ENCODE assay signal across 8 cellular contexts in the genomic region with DNA sequence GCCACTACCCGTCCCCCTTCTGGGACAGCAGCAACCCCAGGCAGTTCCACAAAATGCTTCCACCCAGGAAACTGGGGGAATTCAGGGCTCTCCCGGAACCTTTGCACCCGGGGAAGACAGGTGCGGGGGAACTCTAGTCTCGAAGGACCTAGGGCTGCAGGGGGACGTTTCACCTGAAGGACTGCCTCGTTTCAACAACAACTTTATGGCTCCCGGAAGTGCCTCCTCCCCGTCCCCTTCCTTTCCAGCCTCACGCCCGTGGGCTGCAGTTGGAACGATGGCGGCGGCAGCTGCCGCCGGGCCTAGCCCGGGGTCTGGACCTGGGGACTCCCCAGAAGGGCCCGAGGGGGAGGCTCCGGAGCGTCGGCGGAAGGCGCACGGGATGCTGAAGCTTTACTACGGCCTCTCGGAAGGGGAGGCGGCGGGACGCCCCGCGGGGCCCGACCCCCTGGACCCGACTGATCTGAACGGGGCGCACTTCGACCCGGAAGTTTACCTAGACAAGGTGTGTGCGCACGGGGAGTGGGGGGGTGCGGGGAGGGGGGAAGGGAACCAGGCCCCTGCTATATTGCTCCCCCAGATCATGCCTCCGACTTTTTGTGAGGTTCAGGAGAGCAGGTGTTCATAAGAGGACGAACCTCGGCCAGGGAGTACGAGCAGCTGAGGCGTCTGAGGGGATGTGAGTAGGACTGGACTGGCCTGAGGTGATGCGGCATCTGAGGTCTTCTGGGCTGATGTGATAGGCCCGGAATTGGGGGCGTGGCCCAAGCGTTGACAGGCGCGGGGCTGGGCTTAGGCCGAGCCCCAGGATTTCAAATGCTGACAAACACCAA. TPM values are rescaled to one million over a fixed set of nuclear protein-coding genes. Genes with fewer than 3 reads are reported as not detected.
A peak's percentile ranks its signal among the peaks of the same experiment; 100 is the strongest.
DNase-seq lines count a peak whose midpoint lies in the region; ATAC-seq and TF ChIP-seq lines count a peak whose summit lies in the region.

A gene (plus strand): TSS at position 241 of the 833 bp plus-strand sequence. CDS start 37 bp downstream, at position 278.

- peak; percentile 99 for ATAC-seq in SK-N-SH treated with all-trans-retinoic acid at 6 μM for 48 hours

- peak within 1 kb of the TSS; percentile 91 for H3K27ac ChIP-seq in suprapubic skin

- H3K27me3 ChIP-seq in suprapubic skin, result no peaks in the 10 kb centered on the region

- peak within 1 kb of the TSS; percentile 68 for H3K4me3 ChIP-seq in HFF-Myc (replicated peaks; ENCODE audit: low read depth, low read length)
- peak within 1 kb of the TSS; percentile 95 for H3K4me3 ChIP-seq in suprapubic skin

- no peak for TF ChIP-seq CTCF in HFF-Myc (IDR thresholded peaks at IDR 0.05; ENCODE audit: low read depth, low read length, missing control alignments)
- TF ChIP-seq CTCF in suprapubic skin (IDR thresholded peaks at IDR 0.05), result no peak

- peaks cover 33% of the 10 kb centered on the region for H3K4me1 ChIP-seq in suprapubic skin

- peak; percentile 44 to 45 for TF ChIP-seq POLR2A in suprapubic skin (IDR thresholded peaks at IDR 0.05)

- DNase-seq in GM03348 (ENCODE audit: low spot score) (peak; percentile 95), HFF-Myc (ENCODE audit: extremely low read depth, low read depth) (peak; percentile 71), NCI-H1048 (lab: John Stamatoyannopoulos, UW) (peak; percentile 68), glomerular endothelial cell (ENCODE audit: extremely low read depth, low read depth, low spot score) (peak; percentile 42), occipital lobe (lab: John Stamatoyannopoulos, UW) (peak; percentile 75), suprapubic skin (ENCODE audit: low spot score in 2 of 2) (peak; percentile 92)

- no peaks in the 10 kb centered on the region for H3K36me3 ChIP-seq in suprapubic skin

- no peaks in the 10 kb centered on the region for H3K36me3 Mint-ChIP-seq in activated naive CD4-positive, alpha-beta T cell treated with anti-CD3 and anti-CD28 coated beads, Interleukin-2, amount 50 U/mL, for 24 hours

- H3K27me3 Mint-ChIP-seq in activated naive CD4-positive, alpha-beta T cell treated with anti-CD3 and anti-CD28 coated beads, Interleukin-2, amount 50 U/mL, for 24 hours, result no peaks in the 10 kb centered on the region

- H3K9me3 Mint-ChIP-seq in activated naive CD4-positive, alpha-beta T cell treated with anti-CD3 and anti-CD28 coated beads, Interleukin-2, amount 50 U/mL, for 24 hours, result no peaks in the 10 kb centered on the region

- peak within 1 kb of the TSS; percentile 90 for H3K4me3 Mint-ChIP-seq in activated naive CD4-positive, alpha-beta T cell treated with anti-CD3 and anti-CD28 coated beads, Interleukin-2, amount 50 U/mL, for 24 hours

- 1% methylated on average over 29 of the region's 52 CpGs for WGBS in suprapubic skin

- peaks cover 14% of the 10 kb centered on the region for H3K4me1 Mint-ChIP-seq in activated naive CD4-positive, alpha-beta T cell treated with anti-CD3 and anti-CD28 coated beads, Interleukin-2, amount 50 U/mL, for 24 hours

- no peaks in the 10 kb centered on the region for H3K9me3 ChIP-seq in suprapubic skin

- no peak for TF ChIP-seq EP300 in suprapubic skin (IDR thresholded peaks at IDR 0.05)

- peak within 1 kb of the TSS; percentile 94 for H3K27ac Mint-ChIP-seq in activated naive CD4-positive, alpha-beta T cell treated with anti-CD3 and anti-CD28 coated beads, Interleukin-2, amount 50 U/mL, for 24 hours

TF ChIP-seq in SK-N-SH treated with all-trans-retinoic acid at 6 μM for 48 hours, 23 proteins besides CTCF, POLR2A, EP300 and RAD21:
- TF ChIP-seq ARNTL (CRISPR knock-in tag; IDR thresholded peaks at IDR 0.05; ENCODE audit: borderline replicate concordance, low read depth) (no peak), CSDC2 (CRISPR knock-in tag; IDR thresholded peaks at IDR 0.05) (peak; percentile 74; the same call in 1 of the 2 replicates), ZFP3 (CRISPR knock-in tag; IDR thresholded peaks at IDR 0.05) (peak; percentile 57), ZC3H10 (CRISPR knock-in tag; IDR thresholded peaks at IDR 0.05) (no peak), RARB (CRISPR knock-in tag; IDR thresholded peaks at IDR 0.05) (peak; percentile 81; the same call in 1 of the 2 replicates), OSR1 (CRISPR knock-in tag; IDR thresholded peaks at IDR 0.05) (no peak), ISL1 (CRISPR knock-in tag; IDR thresholded peaks at IDR 0.05) (no peak), PPARA (CRISPR knock-in tag; IDR thresholded peaks at IDR 0.05; ENCODE audit: borderline replicate concordance) (no peak), GLIS3 (CRISPR knock-in tag; IDR thresholded peaks at IDR 0.05) (0 out of 2 replicates have a peak, but pooled peaks have one; percentile 24), ESRRG (CRISPR knock-in tag; IDR thresholded peaks at IDR 0.05) (no peak)
- TF ChIP-seq, protein P1, sequence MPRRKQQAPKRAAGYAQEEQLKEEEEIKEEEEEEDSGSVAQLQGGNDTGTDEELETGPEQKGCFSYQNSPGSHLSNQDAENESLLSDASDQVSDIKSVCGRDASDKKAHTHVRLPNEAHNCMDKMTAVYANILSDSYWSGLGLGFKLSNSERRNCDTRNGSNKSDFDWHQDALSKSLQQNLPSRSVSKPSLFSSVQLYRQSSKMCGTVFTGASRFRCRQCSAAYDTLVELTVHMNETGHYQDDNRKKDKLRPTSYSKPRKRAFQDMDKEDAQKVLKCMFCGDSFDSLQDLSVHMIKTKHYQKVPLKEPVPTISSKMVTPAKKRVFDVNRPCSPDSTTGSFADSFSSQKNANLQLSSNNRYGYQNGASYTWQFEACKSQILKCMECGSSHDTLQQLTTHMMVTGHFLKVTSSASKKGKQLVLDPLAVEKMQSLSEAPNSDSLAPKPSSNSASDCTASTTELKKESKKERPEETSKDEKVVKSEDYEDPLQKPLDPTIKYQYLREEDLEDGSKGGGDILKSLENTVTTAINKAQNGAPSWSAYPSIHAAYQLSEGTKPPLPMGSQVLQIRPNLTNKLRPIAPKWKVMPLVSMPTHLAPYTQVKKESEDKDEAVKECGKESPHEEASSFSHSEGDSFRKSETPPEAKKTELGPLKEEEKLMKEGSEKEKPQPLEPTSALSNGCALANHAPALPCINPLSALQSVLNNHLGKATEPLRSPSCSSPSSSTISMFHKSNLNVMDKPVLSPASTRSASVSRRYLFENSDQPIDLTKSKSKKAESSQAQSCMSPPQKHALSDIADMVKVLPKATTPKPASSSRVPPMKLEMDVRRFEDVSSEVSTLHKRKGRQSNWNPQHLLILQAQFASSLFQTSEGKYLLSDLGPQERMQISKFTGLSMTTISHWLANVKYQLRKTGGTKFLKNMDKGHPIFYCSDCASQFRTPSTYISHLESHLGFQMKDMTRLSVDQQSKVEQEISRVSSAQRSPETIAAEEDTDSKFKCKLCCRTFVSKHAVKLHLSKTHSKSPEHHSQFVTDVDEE (CRISPR knock-in tag; IDR thresholded peaks at IDR 0.05), result peak; percentile 80
TF ChIP-seq in SK-N-SH treated with all-trans-retinoic acid at 6 μM for 48 hours: peak in this region for 5.

RNA-seq across cellular contexts. Expression of the gene that starts here (rescaled TPM):
- total RNA-seq in glomerular endothelial cell, result 318 and 356 TPM in 2 replicates
- total RNA-seq in occipital lobe, result 215 TPM
- total RNA-seq in suprapubic skin, result 100 to 1,000 TPM; 465 to 843 (median 596) TPM

Comparison
In these comparisons a context has a peak if more than half of its experiments do, and no peak if none do; other contexts are left out.
1. Peak in every context shown above with its lines: DNase-seq, ATAC-seq, H3K4me3 ChIP-seq and H3K27ac ChIP-seq.
2. DNase-seq: peak in every context shown above with its lines; median percentile 95 in GM03348; 92 in suprapubic skin; 75 in occipital lobe; 71 in HFF-Myc; 68 in NCI-H1048; 42 in glomerular endothelial cell.